Comparison of ENCODE assay signal across 10 cellular contexts in genomic region chr18:35688757-35689156, GRCh38.
DNase-seq lines count a peak whose midpoint lies in the region; ATAC-seq and TF ChIP-seq lines count a peak whose summit lies in the region.
"Had no signal": no experiment of that assay in that cellular context is flagged by ENCODE, and none has a peak within 500 bp of the region (broad histone marks: within the 10 kb centered on the region; RNA-seq: fewer than 3 reads in every experiment).

No MANE protein-coding gene starts in this region.

- H3K36me3 ChIP-seq in GM23338 (ENCODE audit: insufficient read depth) (peaks cover 10% of the 10 kb centered on the region; the same call in 1 of the 2 replicates), trophoblast cell (ENCODE audit: control insufficient read depth in 1 of 2, insufficient read depth in 2 of 2, low read length in 2 of 2) (peaks cover 0 to 3% of the 10 kb centered on the region in 2 experiments), adrenal gland (replicated peaks in 1 of 2) (peaks cover 0 to 3% of the 10 kb centered on the region in 2 donors)

- H3K36me3 Mint-ChIP-seq in GM23338 (ENCODE audit: low read depth) = peaks cover 4% of the 10 kb centered on the region; the same call in 1 of the 3 replicates

- ATAC-seq in GM18907 (IDR thresholded peaks at IDR 0.05; ENCODE audit: unreplicated experiment) (peak; percentile 90), GM23338 (no peak), HG03460 (IDR thresholded peaks at IDR 0.05; ENCODE audit: unreplicated experiment) (peak; percentile 87)
- ATAC-seq: activated CD8-positive, alpha-beta memory T cell treated with anti-CD3 and anti-CD28 coated beads, Interleukin-2, amount 10 ng/mL, durations not matched to agents 7 days and 5 days; left lung had no signal

- no peak overlapping the region for H2BK12ac ChIP-seq in trophoblast cell (ENCODE audit: low read length)

- H3K9me3 Mint-ChIP-seq in GM23338 = no peaks in the 10 kb centered on the region

- H3K23ac ChIP-seq in trophoblast cell (ENCODE audit: low read length) = no peak overlapping the region

- no peaks in the 10 kb centered on the region for H3K27me3 Mint-ChIP-seq in GM23338 (ENCODE audit: insufficient read depth, low read depth, poor library complexity)
- H3K27me3 Mint-ChIP-seq: activated CD8-positive, alpha-beta memory T cell treated with anti-CD3 and anti-CD28 coated beads, Interleukin-2, amount 10 ng/mL, durations not matched to agents 7 days and 5 days had no signal

- H3K4me1 ChIP-seq in GM23338 (ENCODE audit: insufficient read depth) = no peaks in the 10 kb centered on the region
- peaks cover 4 to 8% of the 10 kb centered on the region in 2 experiments for H3K4me1 ChIP-seq in trophoblast cell (ENCODE audit: control insufficient read depth in 1 of 2, insufficient read depth in 2 of 2, low read length in 2 of 2)
- no peaks in the 10 kb centered on the region for H3K4me1 ChIP-seq in adrenal gland (replicated peaks in 1 of 2)
- H3K4me1 ChIP-seq: left lung, psoas muscle had no signal

- H3K4me3 Mint-ChIP-seq in GM23338 = no peak overlapping the region
- H3K4me3 Mint-ChIP-seq: activated CD8-positive, alpha-beta memory T cell treated with anti-CD3 and anti-CD28 coated beads, Interleukin-2, amount 10 ng/mL, durations not matched to agents 7 days and 5 days had no signal

- H4K91ac ChIP-seq in trophoblast cell (ENCODE audit: low read depth, low read length) = no peak overlapping the region

- peaks cover 5% of the 10 kb centered on the region for H3K79me1 ChIP-seq in trophoblast cell (ENCODE audit: low read length)

- DNase-seq in GM23338 (ENCODE audit: low spot score) = no peak
- DNase-seq in trophoblast cell = no peak
- DNase-seq in activated gamma-delta T cell (lab: John Stamatoyannopoulos, UW) = no peak
- DNase-seq in retina = no peak
- no peak for DNase-seq in adrenal gland
- DNase-seq: activated CD8-positive, alpha-beta memory T cell treated with anti-CD3 and anti-CD28 coated beads, Interleukin-2, amount 10 ng/mL, durations not matched to agents 7 days and 5 days; left lung; psoas muscle had no signal

- H3K18ac ChIP-seq in trophoblast cell (ENCODE audit: low read length) = no peak overlapping the region

- H3K9me2 ChIP-seq in GM23338 (ENCODE audit: insufficient read depth) = no peaks in the 10 kb centered on the region

- H3K14ac ChIP-seq in trophoblast cell (ENCODE audit: low read length) = no peak overlapping the region

- H3K4me3 ChIP-seq in GM23338 = no peak overlapping the region
- H3K4me3 ChIP-seq in trophoblast cell (ENCODE audit: low read depth, low read length) = no peak overlapping the region
- H3K4me3 ChIP-seq in adrenal gland = no peak overlapping the region
- H3K4me3 ChIP-seq: left lung, psoas muscle had no signal

- no peak overlapping the region for H2AFZ ChIP-seq in GM23338
- H2AFZ ChIP-seq in trophoblast cell (ENCODE audit: insufficient read depth, low read length, poor library complexity) = no peak overlapping the region

- TF ChIP-seq CTCF in GM23338 (conservative IDR thresholded peaks at IDR 0.05; ENCODE audit: low read depth in 2 of 2) (no peak), adrenal gland (IDR thresholded peaks at IDR 0.05) (no peak)

- peak overlapping the region; percentile 55 for H3K4ac ChIP-seq in trophoblast cell (ENCODE audit: low read depth, low read length)

- H3K4me1 Mint-ChIP-seq in GM23338 = no peaks in the 10 kb centered on the region
- H3K4me1 Mint-ChIP-seq: activated CD8-positive, alpha-beta memory T cell treated with anti-CD3 and anti-CD28 coated beads, Interleukin-2, amount 10 ng/mL, durations not matched to agents 7 days and 5 days had no signal

- peak overlapping the region; percentile 74; the same call in 1 of the 2 replicates for H3K27ac Mint-ChIP-seq in GM23338
- H3K27ac Mint-ChIP-seq: activated CD8-positive, alpha-beta memory T cell treated with anti-CD3 and anti-CD28 coated beads, Interleukin-2, amount 10 ng/mL, durations not matched to agents 7 days and 5 days had no signal

- no CpG with 5 or more reads among the region's 1 CpG for WGBS in trophoblast cell (ENCODE audit: extremely low coverage, insufficient coverage, insufficient read length)
- WGBS in adrenal gland, 4 donors = 82 to 94% (median 91%) methylated on average over 1 of the region's 1 CpG

- no peak overlapping the region for H2AK5ac ChIP-seq in trophoblast cell (ENCODE audit: low read length)

- H3K9ac ChIP-seq in trophoblast cell (ENCODE audit: low read length) = no peak overlapping the region

- H2BK5ac ChIP-seq in trophoblast cell (ENCODE audit: low read depth, low read length, poor library complexity) = no peak overlapping the region

- H3K9me3 ChIP-seq in trophoblast cell (ENCODE audit: insufficient read depth, low read depth, low read length) (no peaks in the 10 kb centered on the region), adrenal gland (replicated peaks in 1 of 3) (no peaks in the 10 kb centered on the region)
- H3K9me3 ChIP-seq: left lung, psoas muscle had no signal

- H2BK120ac ChIP-seq in trophoblast cell (ENCODE audit: insufficient read depth, low read length, poor library complexity) = peak overlapping the region; percentile 51

- intact Hi-C loops in adrenal gland (cut with DNase I) = no loop called here

- H3K79me2 ChIP-seq in GM23338 (replicated peaks; ENCODE audit: insufficient read depth) (no peaks in the 10 kb centered on the region), trophoblast cell (ENCODE audit: control insufficient read depth, insufficient read depth, low read length, poor library complexity) (no peaks in the 10 kb centered on the region)

- TF ChIP-seq POLR2A in adrenal gland (IDR thresholded peaks at IDR 0.05) = no peak

- H3K27ac ChIP-seq in GM23338 (ENCODE audit: low read depth) (no peak overlapping the region), trophoblast cell (ENCODE audit: low read depth, low read length) (no peak overlapping the region), adrenal gland (no peak overlapping the region)
- H3K27ac ChIP-seq: left lung, psoas muscle had no signal

- no peak overlapping the region for H4K12ac ChIP-seq in trophoblast cell (ENCODE audit: low read depth, low read length)

- H3K4me2 ChIP-seq in GM23338 (no peak overlapping the region), trophoblast cell (ENCODE audit: low read length) (no peak overlapping the region)

- no peaks in the 10 kb centered on the region for H4K20me1 ChIP-seq in GM23338 (replicated peaks; ENCODE audit: insufficient read depth)

- H4K8ac ChIP-seq in trophoblast cell (ENCODE audit: low read depth, low read length) = no peak overlapping the region

- H3F3A ChIP-seq in GM23338 (replicated peaks; ENCODE audit: low read depth) = no peaks in the 10 kb centered on the region

- H3K27me3 ChIP-seq in GM23338 (ENCODE audit: insufficient read depth) (no peaks in the 10 kb centered on the region), trophoblast cell (ENCODE audit: insufficient read depth, low read length) (no peaks in the 10 kb centered on the region), adrenal gland (no peaks in the 10 kb centered on the region)
- H3K27me3 ChIP-seq: left lung had no signal

TF ChIP-seq in GM23338, 12 proteins besides CTCF, POLR2A, EP300 and RAD21 (continues in another document):
- TF ChIP-seq ZNF114 (CRISPR knock-in tag; IDR thresholded peaks at IDR 0.05) (no peak), ETS1 (IDR thresholded peaks at IDR 0.05) (no peak), EZH2 (IDR thresholded peaks at IDR 0.05; ENCODE audit: low read depth, unreplicated experiment) (no peak), STAT1 (IDR thresholded peaks at IDR 0.05; ENCODE audit: unreplicated experiment) (no peak), JUNB (IDR thresholded peaks at IDR 0.05; ENCODE audit: unreplicated experiment) (no peak), CREB1 (CRISPR knock-in tag; IDR thresholded peaks at IDR 0.05; ENCODE audit: low read depth) (no peak), ZNF331 (CRISPR knock-in tag; IDR thresholded peaks at IDR 0.05; ENCODE audit: low read depth) (no peak)
